Comparison of ENCODE assay signal across 22 cellular contexts in the genomic region with DNA sequence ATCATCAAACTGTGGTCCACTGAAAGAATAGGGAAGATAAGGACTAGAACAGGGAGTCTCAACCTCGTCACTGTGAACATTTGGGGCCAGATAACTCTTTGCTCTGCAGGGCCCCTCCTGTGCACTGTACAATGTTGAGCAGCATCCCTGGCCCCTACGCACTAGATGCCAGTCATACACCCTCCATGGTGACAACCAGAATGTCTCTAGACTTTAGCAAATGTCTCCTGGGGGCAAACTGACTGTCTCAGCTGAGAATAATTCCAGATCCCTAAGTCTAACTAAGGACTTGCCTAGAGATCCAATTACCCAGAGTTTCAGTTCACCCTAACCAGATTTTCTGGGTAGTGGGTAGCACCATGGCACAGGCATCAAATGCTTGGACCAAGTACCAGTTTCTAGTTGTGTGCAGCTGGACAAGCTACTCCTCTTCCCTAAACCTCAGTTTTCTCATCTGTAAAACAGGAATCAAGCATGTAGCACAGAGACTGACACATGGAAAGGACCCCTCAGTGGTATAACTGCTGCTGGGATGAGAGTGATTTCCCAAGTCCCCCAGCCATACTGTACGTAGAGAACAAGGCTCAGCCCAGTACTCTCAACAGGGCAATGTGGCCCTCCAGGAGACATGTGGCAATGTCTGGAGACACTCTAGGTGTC.
DNase-seq lines count a peak whose midpoint lies in the region; ATAC-seq, FAIRE-seq and TF ChIP-seq lines count a peak whose summit lies in the region.
"Had no signal": no experiment of that assay in that cellular context is flagged by ENCODE, and none has a peak within 500 bp of the region (broad histone marks: within the 10 kb centered on the region; RNA-seq: fewer than 3 reads in every experiment).

No MANE protein-coding gene starts in this region.

- TF ChIP-seq EP300 in HepG2 (IDR thresholded peaks at IDR 0.05; ENCODE audit: low read depth in 2 of 2, low read length in 2 of 2) (no peak), HepG2 (CRISPR knock-in tag; IDR thresholded peaks at IDR 0.05; ENCODE audit: borderline replicate concordance) (no peak)

- peaks cover 30% of the 10 kb centered on the region for H3K4me1 ChIP-seq in HepG2 (ENCODE audit: insufficient read depth, low read length)
- no peaks in the 10 kb centered on the region for H3K4me1 ChIP-seq in right lobe of liver
- H3K4me1 ChIP-seq in ascending aorta = peaks cover 15 to 21% of the 10 kb centered on the region in 2 donors
- peaks cover 38% of the 10 kb centered on the region for H3K4me1 ChIP-seq in vagina

- TF ChIP-seq POLR2A in HepG2 (IDR thresholded peaks at IDR 0.05; ENCODE audit: insufficient read depth in 1 of 2, low read depth in 2 of 2, low read length in 2 of 2) (no peak), right lobe of liver (IDR thresholded peaks at IDR 0.05) (no peak), vagina (IDR thresholded peaks at IDR 0.05) (no peak)

- H3K27ac Mint-ChIP-seq in nephron = peak overlapping the region; percentile 95 to 97 (median 96)
- H3K27ac Mint-ChIP-seq in naive thymus-derived CD8-positive, alpha-beta T cell = no peak overlapping the region

- H3K27me3 ChIP-seq in HepG2 (ENCODE audit: control insufficient read depth in 1 of 2, insufficient read depth in 2 of 2, low read length in 2 of 2) = no peaks in the 10 kb centered on the region
- H3K27me3 ChIP-seq in right lobe of liver = no peaks in the 10 kb centered on the region
- no peaks in the 10 kb centered on the region for H3K27me3 ChIP-seq in ascending aorta
- H3K27me3 ChIP-seq in vagina = no peaks in the 10 kb centered on the region
- H3K27me3 ChIP-seq: cardiac muscle cell, dorsolateral prefrontal cortex, MG63 had no signal

- in situ Hi-C loops in HepG2 (cut with HindIII; ENCODE audit: extremely low pct_ligation_motif_present, low pct_unique_long_range_greater_than_20kb) = no loop called here

- H3K4me3 Mint-ChIP-seq in nephron = peak overlapping the region in 1 of 3 experiments; percentile 10
- no peak overlapping the region for H3K4me3 Mint-ChIP-seq in naive thymus-derived CD8-positive, alpha-beta T cell

- H2AFZ ChIP-seq in HepG2 (ENCODE audit: low read length) = no peak overlapping the region
- H2AFZ ChIP-seq: GM23248, parathyroid adenoma had no signal

- peak overlapping the region; percentile 72 for H3K4me2 ChIP-seq in HepG2 (ENCODE audit: low read depth, low read length)

- no peak for FAIRE-seq in HepG2 (lab: Jason Lieb, UNC)

- CTCF ChIA-PET in HepG2 (lab: Yijun Ruan, JAX; ENCODE audit: low intra/inter-chr PET ratio, low total read pairs) = no interaction called here

- H3K36me3 ChIP-seq in HepG2 (replicated peaks in 1 of 2; ENCODE audit: control insufficient read depth in 1 of 2, insufficient read depth in 2 of 2, low read length in 2 of 2) (peaks cover 0 to 13% of the 10 kb centered on the region in 2 experiments; a peak in 3 of 5 replicates), right lobe of liver (no peaks in the 10 kb centered on the region), ascending aorta (peaks cover 3 to 5% of the 10 kb centered on the region in 2 donors), vagina (no peaks in the 10 kb centered on the region)
- H3K36me3 ChIP-seq: cardiac muscle cell had no signal

- no peaks in the 10 kb centered on the region for H3K27me3 Mint-ChIP-seq in nephron (ENCODE audit: low read depth)
- peaks cover 7 to 28% (median 20%) of the 10 kb centered on the region in 5 donors for H3K27me3 Mint-ChIP-seq in naive thymus-derived CD8-positive, alpha-beta T cell

- WGBS in HepG2 (ENCODE audit: low lambda C conversion rate) = 48% methylated on average over 3 of the region's 3 CpGs
- 57% methylated on average over 1 of the region's 3 CpGs for WGBS in right lobe of liver (ENCODE audit: insufficient coverage, low coverage, low lambda C conversion rate, missing lambda C conversion rate)

- H3K9me3 ChIP-seq in HepG2 (ENCODE audit: low read length) = no peaks in the 10 kb centered on the region
- no peaks in the 10 kb centered on the region for H3K9me3 ChIP-seq in right lobe of liver
- no peaks in the 10 kb centered on the region for H3K9me3 ChIP-seq in ascending aorta
- no peaks in the 10 kb centered on the region for H3K9me3 ChIP-seq in vagina
- H3K9me3 ChIP-seq: MG63 had no signal

- H4K20me1 ChIP-seq in HepG2 (ENCODE audit: insufficient read depth, low read length) = no peaks in the 10 kb centered on the region

- intact Hi-C loops in HepG2 (cut with micrococcal nuclease; ENCODE audit: unreplicated experiment) (loop anchor here (10.0 kb wide), 1 partner anchor 645 kb away; no protein-coding TSS in a partner anchor), right lobe of liver (cut with DNase I) (loop anchor here in 1 of 2 donors (10.0 kb wide), 1 partner anchor 335 kb away; no protein-coding TSS in a partner anchor), ascending aorta (cut with DNase I) (loop anchor here (5.0 kb wide), 3 partner anchors 62 to 182 kb away; no protein-coding TSS in a partner anchor), vagina (cut with DNase I) (no loop called here)

- DNase-seq in HepG2 (ENCODE audit: low spot score) (no peak), right lobe of liver (no peak), ascending aorta (ENCODE audit: low spot score in 2 of 2) (no peak), vagina (ENCODE audit: extremely low spot score in 2 of 2) (no peak)
- DNase-seq in naive thymus-derived CD8-positive, alpha-beta T cell = no peak
- DNase-seq: activated T-cell treated with anti-CD3 and anti-CD28 coated beads, Interleukin-2, amount 50 U/mL, for 4 hours; CD8-positive, alpha-beta memory T cell; DMS79; glutamatergic neuron; MG63; NCI-H1436 treated with DMSO at 0.1 percent for 48 hours; RPMI8226; stimulated activated CD4-positive, alpha-beta T cell treated with anti-CD3 and anti-CD28 coated beads, Interleukin-4, amount 100 ng/mL, for 4 hours had no signal

- ATAC-seq in HepG2 (peak; percentile 65), right lobe of liver (no peak), GM21786 (IDR thresholded peaks at IDR 0.05; ENCODE audit: unreplicated experiment) (no peak), HG02938 (IDR thresholded peaks at IDR 0.05; ENCODE audit: unreplicated experiment) (no peak)
- ATAC-seq in naive thymus-derived CD8-positive, alpha-beta T cell = no peak
- ATAC-seq: esophagus mucosa had no signal

- H3K36me3 Mint-ChIP-seq in nephron (ENCODE audit: low read depth) = peaks cover 43% of the 10 kb centered on the region
- H3K36me3 Mint-ChIP-seq in naive thymus-derived CD8-positive, alpha-beta T cell = no peaks in the 10 kb centered on the region

- POLR2A ChIA-PET in HepG2 (lab: Yijun Ruan, JAX) = no interaction called here
- POLR2A ChIA-PET in naive thymus-derived CD8-positive, alpha-beta T cell (lab: Charles Lee) = no interaction called here

- peaks cover 55% of the 10 kb centered on the region for H3K4me1 Mint-ChIP-seq in nephron
- H3K4me1 Mint-ChIP-seq in naive thymus-derived CD8-positive, alpha-beta T cell = peaks cover 0 to 31% (median 8%) of the 10 kb centered on the region in 4 donors

- no peaks in the 10 kb centered on the region for H3K9me3 Mint-ChIP-seq in nephron
- H3K9me3 Mint-ChIP-seq in naive thymus-derived CD8-positive, alpha-beta T cell = no peaks in the 10 kb centered on the region
- H3K9me3 Mint-ChIP-seq: activated T-cell treated with anti-CD3 and anti-CD28 coated beads, Interleukin-2, amount 50 U/mL, for 4 hours; CD8-positive, alpha-beta memory T cell had no signal

- no peaks in the 10 kb centered on the region for H3K79me2 ChIP-seq in HepG2 (ENCODE audit: insufficient read depth, low read length)
- H3K79me2 ChIP-seq: parathyroid adenoma had no signal

- BruUV-seq in HepG2 (replicated peaks; lab: Mats Ljungman, UMichigan) = no TSS peak

- H3K4me3 ChIP-seq in HepG2 (replicated peaks in 1 of 3; ENCODE audit: insufficient read depth in 1 of 3, low read depth in 2 of 3, low read length in 3 of 3) (peak overlapping the region in 2 of 3 experiments; percentile 20 to 29; a peak in 2 of 6 replicates), right lobe of liver (no peak overlapping the region), ascending aorta (no peak overlapping the region), vagina (no peak overlapping the region)
- H3K4me3 ChIP-seq: cardiac muscle cell, dorsolateral prefrontal cortex, GM23248, MG63, skin epidermis had no signal

- no peak for TF ChIP-seq RAD21 in HepG2 (CRISPR knock-in tag; IDR thresholded peaks at IDR 0.05)

- peak overlapping the region; percentile 47 for H3K9ac ChIP-seq in HepG2 (ENCODE audit: insufficient read depth, low read depth, low read length)
- H3K9ac ChIP-seq: GM23248, parathyroid adenoma had no signal

- H3K27ac ChIP-seq in HepG2 (ENCODE audit: extremely low read length, insufficient read depth, low read length) (peak overlapping the region; percentile 52), right lobe of liver (no peak overlapping the region), ascending aorta (peak overlapping the region; percentile 78 to 90), vagina (peak overlapping the region; percentile 76)
- H3K27ac ChIP-seq: cardiac muscle cell, GM23248 had no signal

- TF ChIP-seq CTCF in HepG2 (CRISPR knock-in tag; IDR thresholded peaks at IDR 0.05) (no peak), right lobe of liver (IDR thresholded peaks at IDR 0.05) (no peak), ascending aorta (IDR thresholded peaks at IDR 0.05) (no peak), nephron (IDR thresholded peaks at IDR 0.05; ENCODE audit: unreplicated experiment in 3 of 3) (no peak), vagina (IDR thresholded peaks at IDR 0.05) (no peak)

TF ChIP-seq in HepG2, 621 proteins besides CTCF, POLR2A, EP300 and RAD21 (continues in another document):
- no peak for TF ChIP-seq GABPB1 (CRISPR knock-in tag; IDR thresholded peaks at IDR 0.05)
- TF ChIP-seq ZFP36L1 (CRISPR knock-in tag; IDR thresholded peaks at IDR 0.05) = 0 out of 2 replicates have a peak, but pooled peaks have one; percentile 18
- no peak for TF ChIP-seq SOX13 (IDR thresholded peaks at IDR 0.05)
- TF ChIP-seq SOX13 (CRISPR knock-in tag; conservative IDR thresholded peaks at IDR 0.05 in 1 of 2, IDR thresholded peaks at IDR 0.05 in 1 of 2) = 0 out of 4 replicates have a peak, but pooled peaks of 1 of the 2 experiments have one; percentile 3
- TF ChIP-seq, protein P1, sequence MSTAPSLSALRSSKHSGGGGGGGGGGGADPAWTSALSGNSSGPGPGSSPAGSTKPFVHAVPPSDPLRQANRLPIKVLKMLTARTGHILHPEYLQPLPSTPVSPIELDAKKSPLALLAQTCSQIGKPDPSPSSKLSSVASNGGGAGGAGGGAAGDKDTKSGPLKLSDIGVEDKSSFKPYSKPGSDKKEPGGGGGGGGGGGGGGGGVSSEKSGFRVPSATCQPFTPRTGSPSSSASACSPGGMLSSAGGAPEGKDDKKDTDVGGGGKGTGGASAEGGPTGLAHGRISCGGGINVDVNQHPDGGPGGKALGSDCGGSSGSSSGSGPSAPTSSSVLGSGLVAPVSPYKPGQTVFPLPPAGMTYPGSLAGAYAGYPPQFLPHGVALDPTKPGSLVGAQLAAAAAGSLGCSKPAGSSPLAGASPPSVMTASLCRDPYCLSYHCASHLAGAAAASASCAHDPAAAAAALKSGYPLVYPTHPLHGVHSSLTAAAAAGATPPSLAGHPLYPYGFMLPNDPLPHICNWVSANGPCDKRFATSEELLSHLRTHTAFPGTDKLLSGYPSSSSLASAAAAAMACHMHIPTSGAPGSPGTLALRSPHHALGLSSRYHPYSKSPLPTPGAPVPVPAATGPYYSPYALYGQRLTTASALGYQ (CRISPR knock-in tag; IDR thresholded peaks at IDR 0.05) = 0 out of 2 replicates have a peak, but pooled peaks have one; percentile 8
- no peak for TF ChIP-seq ELF1 (CRISPR knock-in tag; IDR thresholded peaks at IDR 0.05)

Comparison
In these comparisons a context has a peak if more than half of its experiments do, and no peak if none do; other contexts are left out.
1. H3K27ac ChIP-seq: peak in HepG2 (single experiment), ascending aorta (2 of 2) and vagina (single experiment); none in right lobe of liver (0 of 3).
2. H3K4me3 ChIP-seq: peak in HepG2 (2 of 3); none in right lobe of liver (0 of 3), ascending aorta (0 of 2) and vagina (0 of 2).
3. H3K27ac Mint-ChIP-seq: peak in nephron (3 of 3); none in naive thymus-derived CD8-positive, alpha-beta T cell (0 of 10).